16 cellular contexts compared by ENCODE assay signal in the genomic region with DNA sequence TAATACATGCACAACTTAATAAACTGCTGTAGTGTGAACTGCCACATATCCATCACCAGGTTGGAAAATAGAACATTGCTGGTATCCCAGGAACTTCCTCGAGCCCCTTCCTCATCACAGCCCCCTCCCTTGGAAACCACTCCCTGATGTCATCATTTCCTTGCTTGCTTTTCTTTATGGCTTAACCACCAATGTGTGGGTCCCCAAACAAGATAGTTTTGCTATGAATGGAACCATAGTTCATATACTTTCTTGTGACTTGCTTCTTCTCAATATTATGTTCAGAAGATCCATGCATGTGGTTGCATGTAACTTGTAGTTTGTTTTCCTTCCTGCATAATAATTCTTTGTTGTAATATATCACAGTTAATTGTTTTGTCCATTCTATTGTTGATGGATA. TPM values are rescaled to one million over a fixed set of nuclear protein-coding genes. Genes with fewer than 3 reads are reported as not detected.
DNase-seq lines count a peak whose midpoint lies in the region; ATAC-seq, FAIRE-seq and TF ChIP-seq lines count a peak whose summit lies in the region.
"Had no signal": no experiment of that assay in that cellular context is flagged by ENCODE, and none has a peak within 500 bp of the region (broad histone marks: within the 10 kb centered on the region; RNA-seq: fewer than 3 reads in every experiment).

No MANE protein-coding gene starts in this region.

- H3K27ac ChIP-seq in neutrophil = peak overlapping the region; percentile 68
- H3K27ac ChIP-seq: C4-2B had no signal

- ATAC-seq in activated CD8-positive, alpha-beta memory T cell treated with anti-CD3 and anti-CD28 coated beads, Interleukin-2, amount 10 ng/mL, durations not matched to agents 7 days and 5 days = peak; percentile 32
- ATAC-seq in sciatic nerve = no peak

- H3K4me1 ChIP-seq in neutrophil (ENCODE audit: control insufficient read depth in 1 of 2, insufficient read depth in 1 of 2, low read depth in 1 of 2, low read length in 1 of 2) = peaks cover 54% of the 10 kb centered on the region in 2 experiments

- no peak overlapping the region for H3K27ac Mint-ChIP-seq in activated CD8-positive, alpha-beta memory T cell treated with anti-CD3 and anti-CD28 coated beads, Interleukin-2, amount 10 ng/mL, durations not matched to agents 7 days and 5 days
- H3K27ac Mint-ChIP-seq in activated T-helper 1 cell treated with anti-CD3 and anti-CD28 coated beads, Interleukin-12 subunit alpha, Interleukin-12 subunit beta, Interleukin-2, Interleukin-4 antibody, amounts not matched to agents 30 ng/mL and 10 ng/mL and 1 ng/mL, durations not matched to agents 14 hours and 24 hours and 36 hours = peak overlapping the region; percentile 19

- FAIRE-seq in GM18507 (lab: Jason Lieb, UNC) = peak; percentile 12
- FAIRE-seq in RCC 7860 (lab: Jason Lieb, UNC) = no peak
- FAIRE-seq: HTR-8/SVneo had no signal

- CTCF ChIA-PET in activated CD8-positive, alpha-beta memory T cell treated with anti-CD3 and anti-CD28 coated beads, Interleukin-2, amount 10 ng/mL, durations not matched to agents 7 days and 5 days (lab: Charles Lee) = interaction anchor here (1.0 kb wide), 1 partner anchor 14 kb away, joined by 3 read pairs; no protein-coding TSS in a partner anchor

- no peaks in the 10 kb centered on the region for H3K36me3 Mint-ChIP-seq in activated CD8-positive, alpha-beta memory T cell treated with anti-CD3 and anti-CD28 coated beads, Interleukin-2, amount 10 ng/mL, durations not matched to agents 7 days and 5 days
- H3K36me3 Mint-ChIP-seq in activated T-helper 1 cell treated with anti-CD3 and anti-CD28 coated beads, Interleukin-12 subunit alpha, Interleukin-12 subunit beta, Interleukin-2, Interleukin-4 antibody, amounts not matched to agents 30 ng/mL and 10 ng/mL and 1 ng/mL, durations not matched to agents 14 hours and 24 hours and 36 hours (ENCODE audit: low read depth) = no peaks in the 10 kb centered on the region

- no peak for TF ChIP-seq CTCF in neutrophil (IDR thresholded peaks at IDR 0.05)

- no peaks in the 10 kb centered on the region for H3K36me3 ChIP-seq in neutrophil

- no peak for DNase-seq in activated CD8-positive, alpha-beta memory T cell treated with anti-CD3 and anti-CD28 coated beads, Interleukin-2, amount 10 ng/mL, durations not matched to agents 7 days and 5 days
- DNase-seq in activated CD8-positive, alpha-beta memory T cell treated with anti-CD3 and anti-CD28 coated beads, Interleukin-2, amount 50 U/mL, for 48 hours = no peak
- DNase-seq in GM18507 (ENCODE audit: extremely low spot score, insufficient read length, low read depth) = no peak
- no peak for DNase-seq in activated T-helper 1 cell treated with anti-CD3 and anti-CD28 coated beads, Interleukin-12 subunit alpha, Interleukin-12 subunit beta, Interleukin-2, Interleukin-4 antibody, amounts not matched to agents 30 ng/mL and 10 ng/mL and 1 ng/mL, durations not matched to agents 14 hours and 24 hours and 36 hours (ENCODE audit: low spot score)
- DNase-seq in ecto neural progenitor cell (ENCODE audit: low spot score) = no peak
- no peak for DNase-seq in sciatic nerve (ENCODE audit: low spot score)
- no peak for DNase-seq in RCC 7860 (ENCODE audit: low spot score)
- DNase-seq: EL, H7, NCI-H1417, NCI-H1694 treated with DMSO at 0.1 percent for 48 hours, NCI-H446 treated with DMSO at 0.1 percent for 48 hours, NCI-H526 treated with DMSO at 0.1 percent for 48 hours had no signal

- H3K9me3 Mint-ChIP-seq in activated CD8-positive, alpha-beta memory T cell treated with anti-CD3 and anti-CD28 coated beads, Interleukin-2, amount 10 ng/mL, durations not matched to agents 7 days and 5 days (ENCODE audit: low read depth) = no peaks in the 10 kb centered on the region
- no peaks in the 10 kb centered on the region for H3K9me3 Mint-ChIP-seq in activated T-helper 1 cell treated with anti-CD3 and anti-CD28 coated beads, Interleukin-12 subunit alpha, Interleukin-12 subunit beta, Interleukin-2, Interleukin-4 antibody, amounts not matched to agents 30 ng/mL and 10 ng/mL and 1 ng/mL, durations not matched to agents 14 hours and 24 hours and 36 hours

- no peak overlapping the region for H3K4me3 Mint-ChIP-seq in activated CD8-positive, alpha-beta memory T cell treated with anti-CD3 and anti-CD28 coated beads, Interleukin-2, amount 10 ng/mL, durations not matched to agents 7 days and 5 days
- H3K4me3 Mint-ChIP-seq in activated T-helper 1 cell treated with anti-CD3 and anti-CD28 coated beads, Interleukin-12 subunit alpha, Interleukin-12 subunit beta, Interleukin-2, Interleukin-4 antibody, amounts not matched to agents 30 ng/mL and 10 ng/mL and 1 ng/mL, durations not matched to agents 14 hours and 24 hours and 36 hours = peak overlapping the region; percentile 5

- intact Hi-C loops in activated T-helper 1 cell treated with anti-CD3 and anti-CD28 coated beads, Interleukin-12 subunit alpha, Interleukin-12 subunit beta, Interleukin-2, Interleukin-4 antibody, amounts not matched to agents 30 ng/mL and 10 ng/mL and 1 ng/mL, durations not matched to agents 14 hours and 24 hours and 36 hours (cut with micrococcal nuclease) = no loop called here
- intact Hi-C loops in sciatic nerve (cut with DNase I) = no loop called here

- H3K27me3 ChIP-seq in neutrophil = no peaks in the 10 kb centered on the region

- no peaks in the 10 kb centered on the region for H3K9me3 ChIP-seq in neutrophil

- H3K4me1 Mint-ChIP-seq in activated CD8-positive, alpha-beta memory T cell treated with anti-CD3 and anti-CD28 coated beads, Interleukin-2, amount 10 ng/mL, durations not matched to agents 7 days and 5 days = peaks cover 37% of the 10 kb centered on the region
- peaks cover 29% of the 10 kb centered on the region for H3K4me1 Mint-ChIP-seq in activated T-helper 1 cell treated with anti-CD3 and anti-CD28 coated beads, Interleukin-12 subunit alpha, Interleukin-12 subunit beta, Interleukin-2, Interleukin-4 antibody, amounts not matched to agents 30 ng/mL and 10 ng/mL and 1 ng/mL, durations not matched to agents 14 hours and 24 hours and 36 hours (ENCODE audit: low read depth)

- H3K4me3 ChIP-seq in neutrophil (ENCODE audit: low read depth in 1 of 2, low read length in 1 of 2) = peak overlapping the region in 1 of 2 experiments; percentile 25

- peaks cover 24% of the 10 kb centered on the region for H3K27me3 Mint-ChIP-seq in activated CD8-positive, alpha-beta memory T cell treated with anti-CD3 and anti-CD28 coated beads, Interleukin-2, amount 10 ng/mL, durations not matched to agents 7 days and 5 days
- peaks cover 15% of the 10 kb centered on the region for H3K27me3 Mint-ChIP-seq in activated T-helper 1 cell treated with anti-CD3 and anti-CD28 coated beads, Interleukin-12 subunit alpha, Interleukin-12 subunit beta, Interleukin-2, Interleukin-4 antibody, amounts not matched to agents 30 ng/mL and 10 ng/mL and 1 ng/mL, durations not matched to agents 14 hours and 24 hours and 36 hours (ENCODE audit: insufficient read depth)

RNA-seq across cellular contexts. Expression of a gene that starts 8.9 kb away (rescaled TPM):
- total RNA-seq in activated CD8-positive, alpha-beta memory T cell treated with anti-CD3 and anti-CD28 coated beads, Interleukin-2, amount 10 ng/mL, durations not matched to agents 7 days and 5 days = 1 to 10 TPM in 1 of 2 experiments, under 1 TPM in 1; 0.70 to 5.8 TPM
- total RNA-seq in activated T-helper 1 cell treated with anti-CD3 and anti-CD28 coated beads, Interleukin-12 subunit alpha, Interleukin-12 subunit beta, Interleukin-2, Interleukin-4 antibody, amounts not matched to agents 30 ng/mL and 10 ng/mL and 1 ng/mL, durations not matched to agents 14 hours and 24 hours and 36 hours = 1.1 and 2.0 TPM in 2 replicates
- total RNA-seq in sciatic nerve = 10.6 TPM

RNA-seq across cellular contexts. Expression of a gene that starts 25.7 kb away (rescaled TPM):
- total RNA-seq in activated CD8-positive, alpha-beta memory T cell treated with anti-CD3 and anti-CD28 coated beads, Interleukin-2, amount 10 ng/mL, durations not matched to agents 7 days and 5 days = 10 to 100 TPM; 28.2 to 33.4 TPM
- 19.4 and 20.4 TPM in 2 replicates for total RNA-seq in activated T-helper 1 cell treated with anti-CD3 and anti-CD28 coated beads, Interleukin-12 subunit alpha, Interleukin-12 subunit beta, Interleukin-2, Interleukin-4 antibody, amounts not matched to agents 30 ng/mL and 10 ng/mL and 1 ng/mL, durations not matched to agents 14 hours and 24 hours and 36 hours
- total RNA-seq in sciatic nerve = 14.0 TPM
